Comparison of ENCODE assay signal across 9 cellular contexts in genomic region chr6:136922680-136922996, GRCh38. TPM values are rescaled to one million over a fixed set of nuclear protein-coding genes. Genes with fewer than 3 reads are reported as not detected.
DNase-seq lines count a peak whose midpoint lies in the region; ATAC-seq, FAIRE-seq and TF ChIP-seq lines count a peak whose summit lies in the region.
"Had no signal": no experiment of that assay in that cellular context is flagged by ENCODE, and none has a peak within 500 bp of the region (broad histone marks: within the 10 kb centered on the region; RNA-seq: fewer than 3 reads in every experiment).

No MANE protein-coding gene starts in this region.

- no peaks in the 10 kb centered on the region for H3K9me3 ChIP-seq in naive thymus-derived CD4-positive, alpha-beta T cell (ENCODE audit: control insufficient read depth in 2 of 3, low read length in 3 of 3)

- H3K36me3 ChIP-seq in BJ (ENCODE audit: control insufficient read depth, insufficient read depth, low read length): no peaks in the 10 kb centered on the region
- H3K36me3 ChIP-seq in naive thymus-derived CD4-positive, alpha-beta T cell (ENCODE audit: control insufficient read depth in 2 of 3, insufficient read depth in 3 of 3, low read length in 3 of 3): no peaks in the 10 kb centered on the region

- ATAC-seq in central memory CD8-positive, alpha-beta T cell (replicated peaks; ENCODE audit: extremely low read depth, poor library complexity, severe bottlenecking): no peak
- peak; percentile 8 for ATAC-seq in naive thymus-derived CD4-positive, alpha-beta T cell
- ATAC-seq in GM18502 (IDR thresholded peaks at IDR 0.05; ENCODE audit: poor library complexity, unreplicated experiment) (no peak), GM18870 (IDR thresholded peaks at IDR 0.05; ENCODE audit: unreplicated experiment) (no peak)

- H3K4me3 Mint-ChIP-seq in central memory CD8-positive, alpha-beta T cell: peak overlapping the region; percentile 82
- peak overlapping the region; percentile 73 to 90 (median 81) for H3K4me3 Mint-ChIP-seq in naive thymus-derived CD4-positive, alpha-beta T cell

- POLR2A ChIA-PET in BJ (lab: Charles Lee): interaction anchor here (0.6 kb wide), 1 partner anchor 355 kb away, joined by 3 read pairs; no protein-coding TSS in a partner anchor
- POLR2A ChIA-PET in naive thymus-derived CD4-positive, alpha-beta T cell (lab: Charles Lee): no interaction called here

- no peak overlapping the region for H3K27ac Mint-ChIP-seq in central memory CD8-positive, alpha-beta T cell (ENCODE audit: low read depth)
- H3K27ac Mint-ChIP-seq in naive thymus-derived CD4-positive, alpha-beta T cell: no peak overlapping the region

- no peak overlapping the region for H3K27ac ChIP-seq in naive thymus-derived CD4-positive, alpha-beta T cell (ENCODE audit: low read depth, low read length)

- peaks cover 75% of the 10 kb centered on the region for H3K27me3 Mint-ChIP-seq in central memory CD8-positive, alpha-beta T cell
- H3K27me3 Mint-ChIP-seq in naive thymus-derived CD4-positive, alpha-beta T cell: peaks cover 49 to 77% (median 60%) of the 10 kb centered on the region in 5 donors

- intact Hi-C loops in naive thymus-derived CD4-positive, alpha-beta T cell (cut with micrococcal nuclease): loop anchor here in 1 of 2 donors (10.0 kb wide), 2 partner anchors 98 to 278 kb away; partner anchors contain the start of gene PEX7

- CTCF ChIA-PET in BJ (lab: Yijun Ruan, JAX): interaction anchor here (0.6 to 2.4 kb wide), 3 partner anchors 9 to 782 kb away, joined by 3 to 8 read pairs (median 7); no protein-coding TSS in a partner anchor
- CTCF ChIA-PET in naive thymus-derived CD4-positive, alpha-beta T cell (lab: Charles Lee): interaction anchor here (1.0 kb wide), 1 partner anchor 130 kb away, joined by 4 read pairs; the partner anchor contains the start of gene MAP3K5

- TF ChIP-seq CTCF in BJ (IDR thresholded peaks at IDR 0.05; ENCODE audit: insufficient read depth, low read depth, low read length) (no peak), LNCaP clone FGC (IDR thresholded peaks at IDR 0.05; ENCODE audit: control insufficient read depth, extremely low read depth, insufficient read depth) (no peak)

- peak overlapping the region; percentile 31 for H3K4me3 ChIP-seq in BJ (ENCODE audit: low read depth, low read length)
- peak overlapping the region; percentile 46; the same call in 1 of the 2 replicates for H3K4me3 ChIP-seq in LNCaP clone FGC (ENCODE audit: low read depth, low read length)
- H3K4me3 ChIP-seq in naive thymus-derived CD4-positive, alpha-beta T cell (ENCODE audit: low read length): peak overlapping the region; percentile 13

- peaks cover 32% of the 10 kb centered on the region for H3K4me1 Mint-ChIP-seq in central memory CD8-positive, alpha-beta T cell
- H3K4me1 Mint-ChIP-seq in naive thymus-derived CD4-positive, alpha-beta T cell: peaks cover 16 to 31% (median 19%) of the 10 kb centered on the region in 7 donors

- DNase-seq in BJ (ENCODE audit: low read depth) (no peak), LNCaP clone FGC (ENCODE audit: low read depth) (no peak), GM19239 (ENCODE audit: insufficient read length, low spot score) (no peak), NK-92 (lab: John Stamatoyannopoulos, UW; ENCODE audit: unreplicated experiment) (no peak)
- DNase-seq in central memory CD8-positive, alpha-beta T cell (ENCODE audit: low spot score in 2 of 2): no peak
- DNase-seq in naive thymus-derived CD4-positive, alpha-beta T cell: peak in 1 of 9 donors; percentile 27

- FAIRE-seq in GM19239 (lab: Jason Lieb, UNC): no peak
- FAIRE-seq: GM18507 had no signal

- H3K27me3 ChIP-seq in BJ (ENCODE audit: control insufficient read depth, insufficient read depth, low read length): peaks cover 37% of the 10 kb centered on the region
- H3K27me3 ChIP-seq in naive thymus-derived CD4-positive, alpha-beta T cell (ENCODE audit: control insufficient read depth in 2 of 2, insufficient read depth in 2 of 2, low read length in 2 of 2): peaks cover 7 to 14% of the 10 kb centered on the region in 2 donors

- no peaks in the 10 kb centered on the region for H3K9me3 Mint-ChIP-seq in central memory CD8-positive, alpha-beta T cell
- H3K9me3 Mint-ChIP-seq in naive thymus-derived CD4-positive, alpha-beta T cell: no peaks in the 10 kb centered on the region

- H3K36me3 Mint-ChIP-seq in central memory CD8-positive, alpha-beta T cell (ENCODE audit: insufficient read depth): peaks cover 3% of the 10 kb centered on the region
- H3K36me3 Mint-ChIP-seq in naive thymus-derived CD4-positive, alpha-beta T cell: no peaks in the 10 kb centered on the region

- H3K4me1 ChIP-seq in naive thymus-derived CD4-positive, alpha-beta T cell (ENCODE audit: control insufficient read depth in 2 of 2, insufficient read depth in 2 of 2, low read length in 2 of 2): peaks cover 12 to 19% of the 10 kb centered on the region in 2 donors

RNA-seq across cellular contexts. Expression of gene SLC35D3, which starts 0.5 kb away (rescaled TPM):
- not detected in 2 replicates for polyA plus RNA-seq in BJ (2011; rRNA removed)
- not detected in 2 replicates for polyA minus RNA-seq in BJ (2011; rRNA and poly(A)+ RNA removed)
- under 1 TPM in 1 of 5 experiments, not detected in 4; 0.16 TPM for total RNA-seq in naive thymus-derived CD4-positive, alpha-beta T cell
- not detected for polyA plus RNA-seq in naive thymus-derived CD4-positive, alpha-beta T cell
